In genomic region chr3:30154853-30155252, GRCh38 we compare ENCODE assay signal across 34 cellular contexts.
"Had no signal": no experiment of that assay in that cellular context is flagged by ENCODE, and none has a peak within 500 bp of the region (broad histone marks: within the 10 kb centered on the region; RNA-seq: fewer than 3 reads in every experiment).

No MANE protein-coding gene starts in this region.

- H3K36me3 ChIP-seq: MG63 had no signal

- H3K4me2 ChIP-seq: KMS-11 had no signal

- DNase-seq: Karpas-422, Kasumi-1, KG1, MG63, MM.1S, MV-4-11, NCI-H1048, NCI-H1092, NCI-H1092 treated with DMSO at 0.1 percent for 48 hours, NCI-H1105, NCI-H1105 treated with DMSO at 0.1 percent for 48 hours, NCI-H1417, NCI-H1417 treated with DMSO at 0.1 percent for 48 hours, NCI-H1436, NCI-H1436 treated with DMSO at 0.1 percent for 48 hours, NCI-H146, NCI-H1694, NCI-H1694 treated with DMSO at 0.1 percent for 48 hours, NCI-H187, NCI-H187 treated with DMSO at 0.1 percent for 48 hours, NCI-H1930, NCI-H2029, NCI-H2029 treated with DMSO at 0.1 percent for 48 hours, NCI-H2081, NCI-H2081 treated with DMSO at 0.1 percent for 48 hours, NCI-H2107, NCI-H2171, NCI-H2171 treated with DMSO at 0.1 percent for 48 hours, NCI-H2227 treated with DMSO at 0.1 percent for 48 hours, NCI-H226, NCI-H345, NCI-H446, NCI-H446 treated with DMSO at 0.1 percent for 48 hours had no signal

- H3K9me3 ChIP-seq: MG63 had no signal

- H3K4me3 ChIP-seq: MG63 had no signal

- H3K27ac ChIP-seq: KMS-11 had no signal

- H3K9ac ChIP-seq: KMS-11 had no signal

- H3K27me3 ChIP-seq: MG63 had no signal
